In the genomic region with DNA sequence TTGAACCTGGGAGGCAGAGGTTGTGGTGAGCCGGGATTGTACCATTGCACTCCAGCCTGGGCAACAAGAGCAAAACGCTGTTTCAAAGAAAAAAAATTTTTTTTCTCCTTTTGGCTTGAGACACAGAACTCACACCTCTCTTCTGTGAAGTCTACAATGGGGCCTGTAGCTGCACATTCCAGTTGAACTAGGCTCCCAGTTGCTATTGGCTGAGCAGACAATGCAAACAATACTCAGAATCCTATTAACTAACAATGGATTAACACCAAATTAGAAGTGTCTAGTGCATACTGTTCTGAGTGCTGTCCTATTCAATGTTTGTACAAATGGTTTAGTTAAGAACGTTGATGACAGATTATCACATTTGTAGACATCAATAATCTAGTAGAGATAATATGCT, we compare ENCODE assay signal across 16 cellular contexts.
"Had no signal": no experiment of that assay in that cellular context is flagged by ENCODE, and none has a peak within 500 bp of the region (broad histone marks: within the 10 kb centered on the region; RNA-seq: fewer than 3 reads in every experiment).

No MANE protein-coding gene starts in this region.

- H3K4me3 Mint-ChIP-seq: activated naive CD4-positive, alpha-beta T cell treated with anti-CD3 and anti-CD28 coated beads for 36 hours; activated naive CD8-positive, alpha-beta T cell treated with anti-CD3 and anti-CD28 coated beads, Interleukin-2, amount 50 U/mL, for 24 hours; naive thymus-derived CD4-positive, alpha-beta T cell had no signal

- DNase-seq: activated CD4-positive, alpha-beta T cell treated with anti-CD3 and anti-CD28 coated beads, Interleukin-2, amount 50 U/mL, for 1 hour; activated naive CD4-positive, alpha-beta T cell treated with anti-CD3 and anti-CD28 coated beads for 36 hours; activated naive CD8-positive, alpha-beta T cell treated with anti-CD3 and anti-CD28 coated beads, Interleukin-2, amount 50 U/mL, for 24 hours; activated T-cell treated with anti-CD3 and anti-CD28 coated beads for 4 hours; aorta; cerebellar nuclear complex; mucosa of descending colon; naive thymus-derived CD4-positive, alpha-beta T cell; stimulated activated CD4-positive, alpha-beta T cell treated with anti-CD3 and anti-CD28 coated beads, Interleukin-4, amount 100 ng/mL, for 24 hours; stimulated activated naive CD4-positive, alpha-beta T cell treated with Interleukin-2 at 50 U/mL for 16 hours; substantia nigra had no signal

- H3K9me3 ChIP-seq: breast epithelium, gastroesophageal sphincter, mucosa of descending colon, tibial nerve had no signal

- H3K27ac ChIP-seq: breast epithelium, gastroesophageal sphincter, tibial nerve had no signal

- H3K27ac Mint-ChIP-seq: activated naive CD4-positive, alpha-beta T cell treated with anti-CD3 and anti-CD28 coated beads for 36 hours; activated naive CD8-positive, alpha-beta T cell treated with anti-CD3 and anti-CD28 coated beads, Interleukin-2, amount 50 U/mL, for 24 hours had no signal

- H3K9me3 Mint-ChIP-seq: activated naive CD4-positive, alpha-beta T cell treated with anti-CD3 and anti-CD28 coated beads for 36 hours; activated naive CD8-positive, alpha-beta T cell treated with anti-CD3 and anti-CD28 coated beads, Interleukin-2, amount 50 U/mL, for 24 hours; activated T-helper 2 cell treated with anti-CD3 and anti-CD28 coated beads, Interferon-gamma antibody, Interleukin-2, Interleukin-4, amounts not matched to agents 10 μg/mL and 5 μg/mL and 100 μg/mL, durations not matched to agents 14 hours and 24 hours and 36 hours; naive thymus-derived CD4-positive, alpha-beta T cell had no signal

- H3K36me3 ChIP-seq: breast epithelium had no signal

- H3K4me3 ChIP-seq: breast epithelium, gastroesophageal sphincter, mucosa of descending colon, tibial nerve had no signal

- H3K4me1 ChIP-seq: breast epithelium, gastroesophageal sphincter, tibial nerve had no signal

- ATAC-seq: activated naive CD8-positive, alpha-beta T cell treated with anti-CD3 and anti-CD28 coated beads, Interleukin-2, amount 50 U/mL, for 24 hours; gastroesophageal sphincter; left lobe of liver; naive thymus-derived CD4-positive, alpha-beta T cell had no signal

- H3K27me3 ChIP-seq: breast epithelium, gastroesophageal sphincter, tibial nerve had no signal

- H3K27me3 Mint-ChIP-seq: activated naive CD8-positive, alpha-beta T cell treated with anti-CD3 and anti-CD28 coated beads, Interleukin-2, amount 50 U/mL, for 24 hours; naive thymus-derived CD4-positive, alpha-beta T cell had no signal
